In the genomic region with DNA sequence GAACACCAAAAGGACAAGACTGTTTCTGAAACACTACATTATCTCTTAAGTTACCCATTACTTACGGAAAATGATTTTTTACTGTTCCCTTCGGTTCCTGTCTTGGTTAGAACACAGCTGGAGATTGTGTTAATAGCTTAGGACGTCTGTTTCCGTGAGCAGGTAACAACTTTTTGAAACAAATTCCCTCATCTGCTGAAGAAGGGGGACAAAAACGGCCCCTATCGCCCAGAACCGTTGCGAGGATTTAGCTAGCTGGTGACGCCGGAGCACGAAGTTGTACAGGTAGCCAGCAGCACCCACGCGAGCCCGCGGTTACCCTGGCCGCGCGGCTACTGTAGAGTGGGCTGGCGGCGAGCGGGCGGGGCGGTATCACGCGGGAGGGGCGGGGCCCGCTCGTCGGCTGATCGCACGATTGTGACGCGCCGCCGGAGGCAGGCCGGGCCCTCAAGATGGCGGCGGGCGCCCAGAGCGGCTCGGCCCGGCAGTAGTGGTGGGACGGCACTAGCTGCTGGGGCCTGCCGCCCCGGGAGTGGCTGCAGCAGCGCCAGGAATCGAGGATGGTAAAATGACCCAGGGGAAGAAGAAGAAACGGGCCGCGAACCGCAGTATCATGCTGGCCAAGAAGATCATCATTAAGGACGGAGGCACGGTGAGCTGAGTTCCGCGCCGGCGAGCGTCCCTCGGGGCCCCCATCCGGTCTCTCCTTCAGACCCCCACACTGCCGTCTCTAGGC, we compare ENCODE assay signal across 1 cellular context.
TF ChIP-seq lines count a peak whose summit lies in the region.

No MANE protein-coding gene starts in this region.

TF ChIP-seq in GM23338, 12 proteins besides CTCF, POLR2A, EP300 and RAD21 (continued from another document):
- TF ChIP-seq, protein P1, sequence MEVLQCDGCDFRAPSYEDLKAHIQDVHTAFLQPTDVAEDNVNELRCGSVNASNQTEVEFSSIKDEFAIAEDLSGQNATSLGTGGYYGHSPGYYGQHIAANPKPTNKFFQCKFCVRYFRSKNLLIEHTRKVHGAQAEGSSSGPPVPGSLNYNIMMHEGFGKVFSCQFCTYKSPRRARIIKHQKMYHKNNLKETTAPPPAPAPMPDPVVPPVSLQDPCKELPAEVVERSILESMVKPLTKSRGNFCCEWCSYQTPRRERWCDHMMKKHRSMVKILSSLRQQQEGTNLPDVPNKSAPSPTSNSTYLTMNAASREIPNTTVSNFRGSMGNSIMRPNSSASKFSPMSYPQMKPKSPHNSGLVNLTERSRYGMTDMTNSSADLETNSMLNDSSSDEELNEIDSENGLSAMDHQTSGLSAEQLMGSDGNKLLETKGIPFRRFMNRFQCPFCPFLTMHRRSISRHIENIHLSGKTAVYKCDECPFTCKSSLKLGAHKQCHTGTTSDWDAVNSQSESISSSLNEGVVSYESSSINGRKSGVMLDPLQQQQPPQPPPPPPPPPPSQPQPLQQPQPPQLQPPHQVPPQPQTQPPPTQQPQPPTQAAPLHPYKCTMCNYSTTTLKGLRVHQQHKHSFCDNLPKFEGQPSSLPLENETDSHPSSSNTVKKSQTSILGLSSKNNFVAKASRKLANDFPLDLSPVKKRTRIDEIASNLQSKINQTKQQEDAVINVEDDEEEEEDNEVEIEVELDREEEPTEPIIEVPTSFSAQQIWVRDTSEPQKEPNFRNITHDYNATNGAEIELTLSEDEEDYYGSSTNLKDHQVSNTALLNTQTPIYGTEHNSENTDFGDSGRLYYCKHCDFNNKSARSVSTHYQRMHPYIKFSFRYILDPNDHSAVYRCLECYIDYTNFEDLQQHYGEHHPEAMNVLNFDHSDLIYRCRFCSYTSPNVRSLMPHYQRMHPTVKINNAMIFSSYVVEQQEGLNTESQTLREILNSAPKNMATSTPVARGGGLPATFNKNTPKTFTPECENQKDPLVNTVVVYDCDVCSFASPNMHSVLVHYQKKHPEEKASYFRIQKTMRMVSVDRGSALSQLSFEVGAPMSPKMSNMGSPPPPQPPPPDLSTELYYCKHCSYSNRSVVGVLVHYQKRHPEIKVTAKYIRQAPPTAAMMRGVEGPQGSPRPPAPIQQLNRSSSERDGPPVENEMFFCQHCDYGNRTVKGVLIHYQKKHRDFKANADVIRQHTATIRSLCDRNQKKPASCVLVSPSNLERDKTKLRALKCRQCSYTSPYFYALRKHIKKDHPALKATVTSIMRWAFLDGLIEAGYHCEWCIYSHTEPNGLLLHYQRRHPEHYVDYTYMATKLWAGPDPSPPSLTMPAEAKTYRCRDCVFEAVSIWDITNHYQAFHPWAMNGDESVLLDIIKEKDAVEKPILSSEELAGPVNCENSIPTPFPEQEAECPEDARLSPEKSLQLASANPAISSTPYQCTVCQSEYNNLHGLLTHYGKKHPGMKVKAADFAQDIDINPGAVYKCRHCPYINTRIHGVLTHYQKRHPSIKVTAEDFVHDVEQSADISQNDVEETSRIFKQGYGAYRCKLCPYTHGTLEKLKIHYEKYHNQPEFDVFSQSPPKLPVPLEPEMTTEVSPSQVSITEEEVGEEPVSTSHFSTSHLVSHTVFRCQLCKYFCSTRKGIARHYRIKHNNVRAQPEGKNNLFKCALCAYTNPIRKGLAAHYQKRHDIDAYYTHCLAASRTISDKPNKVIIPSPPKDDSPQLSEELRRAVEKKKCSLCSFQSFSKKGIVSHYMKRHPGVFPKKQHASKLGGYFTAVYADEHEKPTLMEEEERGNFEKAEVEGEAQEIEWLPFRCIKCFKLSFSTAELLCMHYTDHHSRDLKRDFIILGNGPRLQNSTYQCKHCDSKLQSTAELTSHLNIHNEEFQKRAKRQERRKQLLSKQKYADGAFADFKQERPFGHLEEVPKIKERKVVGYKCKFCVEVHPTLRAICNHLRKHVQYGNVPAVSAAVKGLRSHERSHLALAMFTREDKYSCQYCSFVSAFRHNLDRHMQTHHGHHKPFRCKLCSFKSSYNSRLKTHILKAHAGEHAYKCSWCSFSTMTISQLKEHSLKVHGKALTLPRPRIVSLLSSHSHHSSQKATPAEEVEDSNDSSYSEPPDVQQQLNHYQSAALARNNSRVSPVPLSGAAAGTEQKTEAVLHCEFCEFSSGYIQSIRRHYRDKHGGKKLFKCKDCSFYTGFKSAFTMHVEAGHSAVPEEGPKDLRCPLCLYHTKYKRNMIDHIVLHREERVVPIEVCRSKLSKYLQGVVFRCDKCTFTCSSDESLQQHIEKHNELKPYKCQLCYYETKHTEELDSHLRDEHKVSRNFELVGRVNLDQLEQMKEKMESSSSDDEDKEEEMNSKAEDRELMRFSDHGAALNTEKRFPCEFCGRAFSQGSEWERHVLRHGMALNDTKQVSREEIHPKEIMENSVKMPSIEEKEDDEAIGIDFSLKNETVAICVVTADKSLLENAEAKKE (CRISPR knock-in tag; IDR thresholded peaks at IDR 0.05), result no peak
- TF ChIP-seq CREB1 (CRISPR knock-in tag; IDR thresholded peaks at IDR 0.05; ENCODE audit: low read depth), result peak; percentile 90
TF ChIP-seq in GM23338: peak in this region for 3.
